19 cellular contexts compared by ENCODE assay signal in the genomic region with DNA sequence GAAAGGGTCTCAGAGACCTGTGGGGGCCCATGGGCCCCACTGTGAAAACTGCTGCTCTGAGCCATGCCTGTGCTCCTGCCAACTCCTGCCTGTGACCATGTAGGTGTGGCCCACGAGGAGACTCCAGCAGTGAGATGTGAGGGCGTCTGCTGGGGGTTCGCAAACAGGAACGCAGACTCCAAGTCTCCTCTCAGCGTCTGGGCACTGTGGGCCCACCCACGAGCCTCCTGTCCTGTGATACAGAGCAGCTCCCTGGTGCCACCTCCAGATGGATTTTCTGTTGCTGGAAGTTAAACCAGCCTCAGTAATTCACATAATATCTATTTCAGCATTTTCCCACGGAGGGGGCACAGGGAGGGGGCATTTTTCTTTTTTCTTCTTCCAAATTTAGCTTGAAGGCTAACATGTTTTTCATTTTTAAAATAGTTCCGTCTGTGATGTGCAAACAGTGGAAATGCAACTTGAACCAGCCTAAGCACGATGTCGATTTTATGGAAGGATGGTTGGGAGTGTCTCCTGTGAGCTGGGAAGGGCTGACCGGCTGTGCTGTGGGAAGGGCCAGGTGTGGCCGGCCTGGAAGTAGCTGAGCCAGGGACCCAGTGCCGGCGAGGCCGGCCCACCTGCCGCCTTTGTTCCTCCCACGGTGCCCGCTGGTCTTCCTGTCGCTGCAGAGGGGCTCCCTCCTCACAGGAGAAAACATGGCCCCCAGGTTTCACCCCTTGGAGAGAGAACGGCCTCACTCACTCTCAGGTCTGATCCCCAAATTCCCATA. TPM values are rescaled to one million over a fixed set of nuclear protein-coding genes. Genes with fewer than 3 reads are reported as not detected.
DNase-seq lines count a peak whose midpoint lies in the region; ATAC-seq and TF ChIP-seq lines count a peak whose summit lies in the region.
"Had no signal": no experiment of that assay in that cellular context is flagged by ENCODE, and none has a peak within 500 bp of the region (broad histone marks: within the 10 kb centered on the region; RNA-seq: fewer than 3 reads in every experiment).

No MANE protein-coding gene starts in this region.

- H3K36me3 ChIP-seq in GM23248 (ENCODE audit: low read depth) (no peaks in the 10 kb centered on the region), adipocyte (ENCODE audit: control insufficient read depth, insufficient read depth, low read length, severe bottlenecking) (no peaks in the 10 kb centered on the region), prostate gland (no peaks in the 10 kb centered on the region), ovary (no peaks in the 10 kb centered on the region)
- H3K36me3 ChIP-seq: cardiac muscle cell, spleen, tibial artery had no signal

- no peak for TF ChIP-seq POLR2A in prostate gland (IDR thresholded peaks at IDR 0.05)
- no peak for TF ChIP-seq POLR2A in ovary (IDR thresholded peaks at IDR 0.05)

- in situ Hi-C loops in GM23248 (cut with MboI): no loop called here

- TF ChIP-seq CTCF in foreskin keratinocyte (conservative IDR thresholded peaks at IDR 0.05) (peak; percentile 18), prostate gland (IDR thresholded peaks at IDR 0.05) (peak in 1 of 4 experiments; percentile 16), ovary (IDR thresholded peaks at IDR 0.05) (no peak)

- no peak overlapping the region for H3K27ac ChIP-seq in GM23248
- H3K27ac ChIP-seq in foreskin keratinocyte: peak overlapping the region; percentile 87
- H3K27ac ChIP-seq in prostate gland: peak overlapping the region; percentile 66 to 67
- H3K27ac ChIP-seq in ovary: no peak overlapping the region
- H3K27ac ChIP-seq: cardiac muscle cell, spleen had no signal

- H2AFZ ChIP-seq in GM23248: peak overlapping the region; percentile 34; the same call in 1 of the 2 replicates

- no peaks in the 10 kb centered on the region for H3K9me2 ChIP-seq in GM23248 (ENCODE audit: insufficient read depth)

- ATAC-seq in foreskin keratinocyte: no peak
- ATAC-seq in SK-N-SH treated with all-trans-retinoic acid at 6 μM for 48 hours: no peak
- ATAC-seq in GM18498 (IDR thresholded peaks at IDR 0.05; ENCODE audit: unreplicated experiment): no peak
- ATAC-seq: activated CD8-positive, alpha-beta T cell treated with anti-CD3 and anti-CD28 coated beads for 36 hours; effector memory CD8-positive, alpha-beta T cell; left lobe of liver; stimulated activated memory B cell treated with anti-CD40 and anti-IgM and Interleukin-4, amounts not matched to agents 10 μg/mL and 1 μg/mL and 100 μg/mL, for 72 hours had no signal

- H4K20me1 ChIP-seq in GM23248 (ENCODE audit: insufficient read depth): no peaks in the 10 kb centered on the region

- 27 to 34% methylated on average over 19 of the region's 20 CpGs for WGBS in GM23248 (ENCODE audit: low coverage in 1 of 2, low lambda C conversion rate in 2 of 2, missing lambda C conversion rate in 2 of 2), 2 experiments
- 26% methylated on average over 20 of the region's 20 CpGs for WGBS in prostate gland
- 11 to 35% (median 17%) methylated on average over 17 to 20 of the region's 20 CpGs for WGBS in ovary, 3 donors

- no peaks in the 10 kb centered on the region for H3K27me3 ChIP-seq in GM23248 (replicated peaks; ENCODE audit: insufficient read depth)
- peaks cover 20% of the 10 kb centered on the region for H3K27me3 ChIP-seq in adipocyte (replicated peaks; ENCODE audit: control insufficient read depth, insufficient read depth, low read length)
- peaks cover 7% of the 10 kb centered on the region for H3K27me3 ChIP-seq in foreskin keratinocyte
- H3K27me3 ChIP-seq in prostate gland (replicated peaks; ENCODE audit: insufficient read depth): no peaks in the 10 kb centered on the region
- H3K27me3 ChIP-seq in ovary: no peaks in the 10 kb centered on the region
- H3K27me3 ChIP-seq: tibial artery had no signal

- intact Hi-C loops in prostate gland (cut with DNase I): no loop called here
- intact Hi-C loops in ovary (cut with DNase I): no loop called here

- no peak overlapping the region for H3K4me2 ChIP-seq in GM23248 (ENCODE audit: unreplicated experiment)

- no peaks in the 10 kb centered on the region for H3K9me3 ChIP-seq in GM23248 (ENCODE audit: low read depth)
- H3K9me3 ChIP-seq in adipocyte (ENCODE audit: control insufficient read depth, low read length): no peaks in the 10 kb centered on the region
- no peaks in the 10 kb centered on the region for H3K9me3 ChIP-seq in prostate gland
- no peaks in the 10 kb centered on the region for H3K9me3 ChIP-seq in ovary
- H3K9me3 ChIP-seq: spleen, tibial artery had no signal

- H3F3A ChIP-seq in GM23248 (ENCODE audit: insufficient read depth): no peaks in the 10 kb centered on the region

- H3K4me1 ChIP-seq in GM23248 (ENCODE audit: insufficient read depth) (no peaks in the 10 kb centered on the region), adipocyte (ENCODE audit: control insufficient read depth, insufficient read depth, low read length) (peaks cover 6% of the 10 kb centered on the region), foreskin keratinocyte (peaks cover 6% of the 10 kb centered on the region), prostate gland (replicated peaks) (peaks cover 6% of the 10 kb centered on the region), ovary (ENCODE audit: insufficient read depth) (peaks cover 14% of the 10 kb centered on the region)

- H3K9ac ChIP-seq in GM23248 (no peak overlapping the region), adipocyte (ENCODE audit: low read length) (no peak overlapping the region)

- DNase-seq in GM23248: peak; percentile 33
- peak; percentile 25 for DNase-seq in adipocyte (ENCODE audit: low read depth)
- DNase-seq in foreskin keratinocyte: no peak
- peak; percentile 45 for DNase-seq in prostate gland (ENCODE audit: low spot score)
- DNase-seq in GOT3 (lab: John Stamatoyannopoulos, UW): no peak
- no peak for DNase-seq in ovary
- DNase-seq: activated CD8-positive, alpha-beta T cell treated with anti-CD3 and anti-CD28 coated beads for 36 hours; activated naive CD8-positive, alpha-beta T cell treated with anti-CD3 and anti-CD28 coated beads for 36 hours; effector memory CD8-positive, alpha-beta T cell; KG1; NCI-H774; spleen; tibial artery had no signal

- H3K79me2 ChIP-seq in GM23248 (ENCODE audit: insufficient read depth): no peaks in the 10 kb centered on the region

- no peak for TF ChIP-seq EP300 in ovary (IDR thresholded peaks at IDR 0.05)

- no peak overlapping the region for H3K4me3 ChIP-seq in GM23248
- H3K4me3 ChIP-seq in adipocyte (ENCODE audit: low read length): no peak overlapping the region
- H3K4me3 ChIP-seq in prostate gland: no peak overlapping the region
- no peak overlapping the region for H3K4me3 ChIP-seq in ovary
- H3K4me3 ChIP-seq: cardiac muscle cell, spleen, tibial artery had no signal

TF ChIP-seq in SK-N-SH treated with all-trans-retinoic acid at 6 μM for 48 hours, 23 proteins besides CTCF, POLR2A, EP300 and RAD21:
- no peak for TF ChIP-seq BACH2 (CRISPR knock-in tag; IDR thresholded peaks at IDR 0.05; ENCODE audit: borderline replicate concordance)

RNA-seq across cellular contexts. Expression of a gene that starts 3.8 kb away (rescaled TPM):
- 11.4 and 23.7 TPM in 2 replicates for total RNA-seq in GM23248 (2014; rRNA removed; shearing (Covaris generic))
- polyA plus RNA-seq in GM23248 (2016; fragmentation: Nextera tagmentation; extraction: Ambion mirVana) (23.8 and 24.7 TPM in 2 replicates), foreskin keratinocyte (5.8 and 7.1 TPM in 2 replicates), ovary (10 to 100 TPM in 1 of 2 donors, 1 to 10 TPM in 1; 9.2 to 18.6 TPM)
- total RNA-seq in foreskin keratinocyte (4.8 and 8.8 TPM in 2 replicates), prostate gland (10 to 100 TPM; 23.8 to 34.9 TPM), ovary (10 to 100 TPM; 10.0 to 25.9 (median 14.9) TPM)

RNA-seq across cellular contexts. Expression of a gene that starts 14.2 kb away (rescaled TPM):
- total RNA-seq in GM23248 (2014; rRNA removed; shearing (Covaris generic)): 31.4 and 33.8 TPM in 2 replicates
- polyA plus RNA-seq in GM23248 (2016; fragmentation: Nextera tagmentation; extraction: Ambion mirVana) (45.2 and 46.3 TPM in 2 replicates), foreskin keratinocyte (27.2 and 36.6 TPM in 2 replicates), ovary (10 to 100 TPM; 37.9 to 51.5 TPM)
- total RNA-seq in foreskin keratinocyte (24.2 and 31.0 TPM in 2 replicates), prostate gland (10 to 100 TPM; 26.1 to 28.3 TPM), ovary (10 to 100 TPM in 6 of 7 donors, 1 to 10 TPM in 1; 9.9 to 48.6 (median 39.0) TPM)

RNA-seq across cellular contexts. Expression of a gene that starts 33.1 kb away (rescaled TPM):
- 0.11 TPM in 1 of 2 replicates, not detected in the other for total RNA-seq in GM23248 (2014; rRNA removed; shearing (Covaris generic))
- polyA plus RNA-seq in GM23248 (2016; fragmentation: Nextera tagmentation; extraction: Ambion mirVana) (1.0 TPM in 2 replicates), foreskin keratinocyte (1.3 and 2.4 TPM in 2 replicates), ovary (10 to 100 TPM; 12.0 to 22.0 TPM)
- total RNA-seq in foreskin keratinocyte (1.2 and 1.4 TPM in 2 replicates), prostate gland (10 to 100 TPM; 16.9 to 32.2 TPM), ovary (100 to 1,000 TPM in 1 of 7 donors, 10 to 100 TPM in 6; 14.5 to 106 (median 44.6) TPM)
- total RNA-seq: H4 had no signal

RNA-seq across cellular contexts. Expression of a gene that starts 49.5 kb away (rescaled TPM):
- total RNA-seq in GM23248 (2014; rRNA removed; shearing (Covaris generic)): 19.3 and 26.8 TPM in 2 replicates
- 31.1 and 33.8 TPM in 2 replicates for polyA plus RNA-seq in GM23248 (2016; fragmentation: Nextera tagmentation; extraction: Ambion mirVana)
- total RNA-seq in foreskin keratinocyte: 76.4 and 91.7 TPM in 2 replicates
- polyA plus RNA-seq in foreskin keratinocyte: 104 and 112 TPM in 2 replicates
- total RNA-seq in prostate gland: 100 to 1,000 TPM in 1 of 2 donors, 10 to 100 TPM in 1; 64.0 to 123 TPM
- total RNA-seq in ovary: 10 to 100 TPM; 44.4 to 88.3 (median 71.4) TPM
- 10 to 100 TPM; 29.2 to 55.9 TPM for polyA plus RNA-seq in ovary

RNA-seq across cellular contexts. Expression of a gene that starts 54.1 kb away (rescaled TPM):
- total RNA-seq in GM23248 (2014; rRNA removed; shearing (Covaris generic)): 87.3 and 118 TPM in 2 replicates
- polyA plus RNA-seq in GM23248 (2016; fragmentation: Nextera tagmentation; extraction: Ambion mirVana) (87.8 and 91.6 TPM in 2 replicates), foreskin keratinocyte (48.0 and 54.7 TPM in 2 replicates), ovary (10 to 100 TPM; 55.2 to 58.0 TPM)
- total RNA-seq in foreskin keratinocyte (70.8 and 73.6 TPM in 2 replicates), prostate gland (100 to 1,000 TPM in 1 of 2 donors, 10 to 100 TPM in 1; 97.8 to 146 TPM), ovary (10 to 100 TPM; 43.0 to 99.3 (median 83.5) TPM)

Comparison
In these comparisons a context has a peak if more than half of its experiments do, and no peak if none do; other contexts are left out.
1. DNase-seq: peak in GM23248 (single experiment), adipocyte (single experiment) and prostate gland (single experiment); none in foreskin keratinocyte (0 of 2), GOT3 (single experiment) and ovary (0 of 5).
2. H3K27ac ChIP-seq: peak in foreskin keratinocyte (single experiment) and prostate gland (2 of 2); none in GM23248 (single experiment) and ovary (0 of 2).